5 cellular contexts compared by ENCODE assay signal in the genomic region with DNA sequence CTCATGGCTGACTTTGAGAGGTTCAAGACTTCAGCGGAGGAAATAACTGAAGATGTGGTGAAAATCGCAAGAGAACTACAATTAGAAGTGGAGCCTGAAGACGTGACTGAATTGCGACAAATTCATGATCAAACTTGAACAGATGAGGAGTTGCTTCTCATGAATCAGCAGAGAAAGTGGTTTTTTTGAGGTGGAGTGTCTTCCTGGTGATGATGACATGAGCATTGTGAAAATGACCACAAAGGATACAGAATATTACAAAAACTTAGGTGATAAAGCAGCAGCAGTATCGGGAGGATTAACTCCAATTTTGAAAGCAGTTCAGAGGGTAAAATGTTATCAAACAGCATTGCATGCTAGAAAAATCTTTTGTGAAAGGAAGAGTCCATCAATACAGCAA. TPM values are rescaled to one million over a fixed set of nuclear protein-coding genes. Genes with fewer than 3 reads are reported as not detected.
"Had no signal": no experiment of that assay in that cellular context is flagged by ENCODE, and none has a peak within 500 bp of the region (broad histone marks: within the 10 kb centered on the region; RNA-seq: fewer than 3 reads in every experiment).

No MANE protein-coding gene starts in this region.

RNA-seq across cellular contexts. Expression of a gene that starts 58.9 kb away (rescaled TPM):
- total RNA-seq: lung microvascular endothelial cell, myocyte, pulmonary artery endothelial cell, renal cortical epithelial cell, smooth muscle cell had no signal
